ENCODE assay signal across 10 cellular contexts in the genomic region with DNA sequence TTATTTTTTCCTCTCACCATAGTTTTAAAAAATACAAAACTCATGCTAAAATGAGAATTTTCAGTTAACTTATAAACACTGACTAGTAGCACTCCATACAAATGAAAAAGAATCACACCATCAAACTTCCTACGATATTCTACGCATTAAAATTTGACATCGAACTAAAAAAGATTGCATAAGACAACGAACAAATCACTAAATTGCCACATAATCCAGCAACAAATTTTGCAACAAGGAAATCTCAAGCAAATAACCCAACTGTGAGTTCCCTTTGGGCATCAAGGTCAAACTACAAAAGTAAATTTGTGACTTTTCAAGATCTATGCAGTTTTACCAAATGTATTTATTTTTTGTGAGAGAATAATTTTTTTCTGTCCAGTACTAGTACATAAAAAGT. TPM values are rescaled to one million over a fixed set of nuclear protein-coding genes. Genes with fewer than 3 reads are reported as not detected.
DNase-seq lines count a peak whose midpoint lies in the region; ATAC-seq and TF ChIP-seq lines count a peak whose summit lies in the region.
"Had no signal": no experiment of that assay in that cellular context is flagged by ENCODE, and none has a peak within 500 bp of the region (broad histone marks: within the 10 kb centered on the region; RNA-seq: fewer than 3 reads in every experiment).

No MANE protein-coding gene starts in this region.

- H3K4me3 ChIP-seq in HEK293 (ENCODE audit: low read depth, low read length) (peak overlapping the region; percentile 92), SK-N-MC (peak overlapping the region; percentile 93), skeletal muscle satellite cell (ENCODE audit: low read length) (peak overlapping the region; percentile 88)

- CTCF ChIA-PET in HEK293 (lab: Yijun Ruan, JAX): interaction anchor here (0.6 to 2.0 kb wide), 4 partner anchors 9 to 37 kb away, joined by 3 to 11 read pairs (median 4); no protein-coding TSS in a partner anchor

- no peak for ATAC-seq in GM21526 (IDR thresholded peaks at IDR 0.05; ENCODE audit: low FRiP score, unreplicated experiment)

- H3K27me3 ChIP-seq in skeletal muscle satellite cell (ENCODE audit: control insufficient read depth, insufficient read depth, low read length): no peaks in the 10 kb centered on the region

- H3K4me1 ChIP-seq in HEK293 (ENCODE audit: control insufficient read depth, insufficient read depth, low read length): peaks cover 24% of the 10 kb centered on the region
- peaks cover 38% of the 10 kb centered on the region for H3K4me1 ChIP-seq in skeletal muscle satellite cell (ENCODE audit: control insufficient read depth, insufficient read depth, low read length)

- no peak overlapping the region for H3K27ac ChIP-seq in HEK293 (ENCODE audit: extremely low read depth, low read depth, low read length)
- peak overlapping the region; percentile 96 for H3K27ac ChIP-seq in SK-N-MC

- H3K9ac ChIP-seq in SK-N-MC (ENCODE audit: insufficient read length) (peak overlapping the region; percentile 98), skeletal muscle satellite cell (ENCODE audit: low read depth, low read length) (peak overlapping the region; percentile 99)

- POLR2A ChIA-PET in HEK293 (lab: Yijun Ruan, JAX): interaction anchor here (0.9 kb wide), 1 partner anchor 92 kb away, joined by 4 read pairs; a partner anchor contains a TSS

- peak overlapping the region; percentile 88 for H3K4me2 ChIP-seq in skeletal muscle satellite cell (ENCODE audit: low read length)

- H3K9me3 ChIP-seq in HEK293 (ENCODE audit: control insufficient read depth, insufficient read depth, low read depth, low read length): no peaks in the 10 kb centered on the region
- no peaks in the 10 kb centered on the region for H3K9me3 ChIP-seq in SK-N-MC (ENCODE audit: low read depth, low read length)
- no peaks in the 10 kb centered on the region for H3K9me3 ChIP-seq in skeletal muscle satellite cell (replicated peaks; ENCODE audit: low read length)

- H3K36me3 ChIP-seq in HEK293 (ENCODE audit: control insufficient read depth in 2 of 2, insufficient read depth in 1 of 2, low read length in 2 of 2): no peaks in the 10 kb centered on the region
- H3K36me3 ChIP-seq in SK-N-MC (ENCODE audit: insufficient read depth, low read length): 0 out of 2 replicates have a peak, but pooled peaks cover 3% of the 10 kb centered on the region
- no peaks in the 10 kb centered on the region for H3K36me3 ChIP-seq in skeletal muscle satellite cell (ENCODE audit: insufficient read depth, low read length)

- DNase-seq in SK-N-MC (ENCODE audit: low read depth, low spot score): no peak
- peak; percentile 48 for DNase-seq in fibroblast of peridontal ligament (ENCODE audit: extremely low read depth)
- DNase-seq in stimulated activated CD4-positive, alpha-beta T cell treated with anti-CD3 and anti-CD28 coated beads, Interleukin-1b, Interleukin-23, amount 100 ng/mL, for 48 hours: no peak
- no peak for DNase-seq in NCI-H2196 treated with DMSO at 0.1 percent for 48 hours (lab: John Stamatoyannopoulos, UW; ENCODE audit: unreplicated experiment)
- DNase-seq: hippocampal formation had no signal

- TF ChIP-seq CTCF in HEK293 (tag by site-specific recombination; IDR thresholded peaks at IDR 0.05): no peak

TF ChIP-seq in HEK293, 187 proteins besides CTCF, POLR2A, EP300 and RAD21:
- TF ChIP-seq, protein P1, sequence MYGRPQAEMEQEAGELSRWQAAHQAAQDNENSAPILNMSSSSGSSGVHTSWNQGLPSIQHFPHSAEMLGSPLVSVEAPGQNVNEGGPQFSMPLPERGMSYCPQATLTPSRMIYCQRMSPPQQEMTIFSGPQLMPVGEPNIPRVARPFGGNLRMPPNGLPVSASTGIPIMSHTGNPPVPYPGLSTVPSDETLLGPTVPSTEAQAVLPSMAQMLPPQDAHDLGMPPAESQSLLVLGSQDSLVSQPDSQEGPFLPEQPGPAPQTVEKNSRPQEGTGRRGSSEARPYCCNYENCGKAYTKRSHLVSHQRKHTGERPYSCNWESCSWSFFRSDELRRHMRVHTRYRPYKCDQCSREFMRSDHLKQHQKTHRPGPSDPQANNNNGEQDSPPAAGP (tag by site-specific recombination; IDR thresholded peaks at IDR 0.05): no peak
- no peak for TF ChIP-seq GLI4 (tag by site-specific recombination; IDR thresholded peaks at IDR 0.05)
- TF ChIP-seq ZSCAN23 (tag by site-specific recombination; IDR thresholded peaks at IDR 0.05): no peak
- TF ChIP-seq, protein P2, sequence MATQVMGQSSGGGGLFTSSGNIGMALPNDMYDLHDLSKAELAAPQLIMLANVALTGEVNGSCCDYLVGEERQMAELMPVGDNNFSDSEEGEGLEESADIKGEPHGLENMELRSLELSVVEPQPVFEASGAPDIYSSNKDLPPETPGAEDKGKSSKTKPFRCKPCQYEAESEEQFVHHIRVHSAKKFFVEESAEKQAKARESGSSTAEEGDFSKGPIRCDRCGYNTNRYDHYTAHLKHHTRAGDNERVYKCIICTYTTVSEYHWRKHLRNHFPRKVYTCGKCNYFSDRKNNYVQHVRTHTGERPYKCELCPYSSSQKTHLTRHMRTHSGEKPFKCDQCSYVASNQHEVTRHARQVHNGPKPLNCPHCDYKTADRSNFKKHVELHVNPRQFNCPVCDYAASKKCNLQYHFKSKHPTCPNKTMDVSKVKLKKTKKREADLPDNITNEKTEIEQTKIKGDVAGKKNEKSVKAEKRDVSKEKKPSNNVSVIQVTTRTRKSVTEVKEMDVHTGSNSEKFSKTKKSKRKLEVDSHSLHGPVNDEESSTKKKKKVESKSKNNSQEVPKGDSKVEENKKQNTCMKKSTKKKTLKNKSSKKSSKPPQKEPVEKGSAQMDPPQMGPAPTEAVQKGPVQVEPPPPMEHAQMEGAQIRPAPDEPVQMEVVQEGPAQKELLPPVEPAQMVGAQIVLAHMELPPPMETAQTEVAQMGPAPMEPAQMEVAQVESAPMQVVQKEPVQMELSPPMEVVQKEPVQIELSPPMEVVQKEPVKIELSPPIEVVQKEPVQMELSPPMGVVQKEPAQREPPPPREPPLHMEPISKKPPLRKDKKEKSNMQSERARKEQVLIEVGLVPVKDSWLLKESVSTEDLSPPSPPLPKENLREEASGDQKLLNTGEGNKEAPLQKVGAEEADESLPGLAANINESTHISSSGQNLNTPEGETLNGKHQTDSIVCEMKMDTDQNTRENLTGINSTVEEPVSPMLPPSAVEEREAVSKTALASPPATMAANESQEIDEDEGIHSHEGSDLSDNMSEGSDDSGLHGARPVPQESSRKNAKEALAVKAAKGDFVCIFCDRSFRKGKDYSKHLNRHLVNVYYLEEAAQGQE (tag by site-specific recombination; IDR thresholded peaks at IDR 0.05): no peak
- TF ChIP-seq ZNF112 (tag by site-specific recombination; IDR thresholded peaks at IDR 0.05): no peak
- no peak for TF ChIP-seq ZNF394 (tag by site-specific recombination; IDR thresholded peaks at IDR 0.05; ENCODE audit: borderline replicate concordance)
- no peak for TF ChIP-seq ZNF10 (tag by site-specific recombination; IDR thresholded peaks at IDR 0.05)
- no peak for TF ChIP-seq HOXD13 (CRISPR knock-in tag; IDR thresholded peaks at IDR 0.05; ENCODE audit: borderline replicate concordance)
- no peak for TF ChIP-seq ZNF561 (tag by site-specific recombination; IDR thresholded peaks at IDR 0.05; ENCODE audit: borderline replicate concordance)

RNA-seq across cellular contexts. Expression of a gene that starts 1.5 kb away (rescaled TPM):
- 28.6 and 33.6 TPM in 2 replicates for total RNA-seq in skeletal muscle satellite cell (2012; rRNA removed)

RNA-seq across cellular contexts. Expression of a gene that starts 32.0 kb away (rescaled TPM):
- total RNA-seq in skeletal muscle satellite cell (2012; rRNA removed): 0.25 TPM in 1 of 2 replicates, not detected in the other
- total RNA-seq: SK-MEL-5, subcutaneous adipose tissue had no signal
